ENCODE assay signal across 11 cellular contexts in the genomic region with DNA sequence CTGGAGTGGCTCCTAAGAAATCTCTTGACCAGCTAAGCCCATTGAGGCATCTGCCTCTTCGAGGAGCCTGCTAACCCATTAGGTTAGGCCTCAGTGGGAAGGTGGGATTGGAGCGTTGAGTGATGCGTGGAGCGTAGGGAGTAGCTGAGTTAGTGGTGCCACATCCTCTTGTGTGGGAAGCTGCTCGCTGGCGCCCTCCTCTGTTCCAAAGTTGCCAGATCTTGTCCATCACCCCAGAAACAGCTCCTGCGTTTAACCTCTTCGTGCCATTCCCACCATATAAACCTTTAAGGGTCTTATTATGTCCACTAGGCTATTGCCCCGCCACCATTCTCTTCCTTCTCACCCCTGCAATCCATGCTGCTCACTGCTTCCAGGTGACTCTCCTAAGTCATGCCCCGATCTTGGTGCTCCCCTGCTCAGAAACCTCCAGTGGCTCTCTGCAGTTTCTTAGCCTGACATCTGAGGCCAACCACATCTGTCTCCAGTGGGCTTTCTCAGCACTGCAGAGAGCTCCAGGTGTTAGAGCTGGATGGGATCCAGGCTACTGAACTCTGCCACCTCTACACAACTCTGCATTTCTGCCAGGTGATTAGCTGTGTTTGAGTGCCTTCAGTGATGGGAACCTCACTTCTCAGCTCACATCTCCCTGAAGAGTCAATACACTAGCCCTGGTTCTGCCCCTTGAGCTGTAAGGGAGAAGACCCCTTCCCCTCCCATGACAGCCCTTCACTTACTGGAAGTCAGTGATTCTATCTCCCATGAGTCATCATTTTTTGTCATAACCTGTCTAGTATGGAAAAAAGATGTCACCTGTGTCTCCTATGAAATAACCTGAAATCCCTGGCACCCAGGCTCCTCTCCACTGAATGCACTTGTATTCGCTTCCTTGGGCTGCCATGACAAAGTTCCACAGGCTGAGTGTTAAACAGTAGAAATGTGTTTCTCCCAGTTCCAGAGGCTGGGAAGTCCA.
A peak's percentile ranks its signal among the peaks of the same experiment; 100 is the strongest.
DNase-seq lines count a peak whose midpoint lies in the region; ATAC-seq, FAIRE-seq and TF ChIP-seq lines count a peak whose summit lies in the region.
"Had no signal": no experiment of that assay in that cellular context is flagged by ENCODE, and none has a peak within 500 bp of the region (broad histone marks: within the 10 kb centered on the region; RNA-seq: fewer than 3 reads in every experiment).

No MANE protein-coding gene starts in this region.

- H3K9me3 ChIP-seq in A673 (ENCODE audit: low read depth, low read length, poor library complexity, severe bottlenecking) = no peaks in the 10 kb centered on the region
- H3K9me3 ChIP-seq: pancreas had no signal

- POLR2A ChIA-PET in A673 (lab: Charles Lee; ENCODE audit: low non-redundant PET) = no interaction called here

- H3K4me1 ChIP-seq in A673 (ENCODE audit: insufficient read depth, low read length, poor library complexity, severe bottlenecking) = peaks cover 4% of the 10 kb centered on the region

- no peak for FAIRE-seq in GM12891 (lab: Jason Lieb, UNC)
- FAIRE-seq: G401.6, pancreas had no signal

- H3K27ac ChIP-seq in A673 (ENCODE audit: low read depth, low read length, poor library complexity, severe bottlenecking) = no peak overlapping the region
- H3K27ac ChIP-seq: pancreas had no signal

- H3K36me3 ChIP-seq in A673 (ENCODE audit: insufficient read depth, low read length, poor library complexity, severe bottlenecking) = no peaks in the 10 kb centered on the region
- H3K36me3 ChIP-seq: pancreas had no signal

- BruUV-seq in A673 (replicated peaks; lab: Mats Ljungman, UMichigan) = no TSS peak

- no peaks in the 10 kb centered on the region for H3K27me3 ChIP-seq in A673 (replicated peaks; ENCODE audit: insufficient read depth, low read depth, low read length, poor library complexity)
- H3K27me3 ChIP-seq: pancreas had no signal

- CTCF ChIA-PET in A673 (lab: Charles Lee) = interaction anchor here (0.8 to 1.0 kb wide), 2 partner anchors 704 to 714 kb away, joined by 3 read pairs; no protein-coding TSS in a partner anchor

- TF ChIP-seq CTCF in A673 (conservative IDR thresholded peaks at IDR 0.05; ENCODE audit: low read depth, low read length) (peak; percentile 59), GM12865 (IDR thresholded peaks at IDR 0.05; ENCODE audit: insufficient read depth, low read depth, low read length, missing control alignments) (peak; percentile 42)

- no peak for TF ChIP-seq POLR2A in GM12891 (IDR thresholded peaks at IDR 0.05; ENCODE audit: low read depth, low read length)

- no peak for ATAC-seq in GM21367 (IDR thresholded peaks at IDR 0.05; ENCODE audit: unreplicated experiment)
- ATAC-seq: pancreas had no signal

- DNase-seq in A673 (ENCODE audit: low spot score) = peak; percentile 36
- DNase-seq in GM12865 (ENCODE audit: low read depth) = peak; percentile 6
- DNase-seq in OCI-M1 (lab: John Stamatoyannopoulos, UW) = peak; percentile 13
- peak in 35 of 42 donors; percentile 18 to 85 (median 55) for DNase-seq in head of caudate nucleus
- DNase-seq in activated CD4-positive, CD25-positive, alpha-beta regulatory T cell (lab: John Stamatoyannopoulos, UW) = no peak
- DNase-seq in GM12891 (ENCODE audit: insufficient read length, low spot score) = no peak
- no peak for DNase-seq in stimulated activated naive CD4-positive, alpha-beta T cell treated with Interleukin-2 at 50 U/mL for 16 hours (lab: John Stamatoyannopoulos, UW)
- DNase-seq: IMR-90, pancreas had no signal

- no peak overlapping the region for H3K4me3 ChIP-seq in A673 (ENCODE audit: low read depth, low read length, poor library complexity, severe bottlenecking)
- no peak overlapping the region for H3K4me3 ChIP-seq in GM12865 (ENCODE audit: low read depth, low read length)
- H3K4me3 ChIP-seq: pancreas had no signal

- intact Hi-C loops in A673 (cut with micrococcal nuclease; ENCODE audit: unreplicated experiment) (no loop called here), head of caudate nucleus (cut with DNase I) (no loop called here)

TF ChIP-seq in GM12891, 5 proteins besides CTCF, POLR2A, EP300 and RAD21:
- TF ChIP-seq SPI1 (IDR thresholded peaks at IDR 0.05; ENCODE audit: low read depth, low read length) = no peak
- no peak for TF ChIP-seq TAF1 (IDR thresholded peaks at IDR 0.05; ENCODE audit: low read depth, low read length)
- TF ChIP-seq POLR2AphosphoS5 (IDR thresholded peaks at IDR 0.05; ENCODE audit: low read depth, low read length) = no peak
- no peak for TF ChIP-seq POU2F2 (IDR thresholded peaks at IDR 0.05; ENCODE audit: low read depth, low read length)
- TF ChIP-seq PAX5 (IDR thresholded peaks at IDR 0.05; ENCODE audit: insufficient read depth, low read length, severe bottlenecking) = no peak
TF ChIP-seq in GM12891: peak in this region for 0.

Comparison
In these comparisons a context has a peak if more than half of its experiments do, and no peak if none do; other contexts are left out.
1. DNase-seq: peak in A673 (single experiment), GM12865 (single experiment), OCI-M1 (single experiment) and head of caudate nucleus (35 of 42); none in activated CD4-positive, CD25-positive, alpha-beta regulatory T cell (0 of 4), GM12891 (single experiment) and stimulated activated naive CD4-positive, alpha-beta T cell treated with Interleukin-2 at 50 U/mL for 16 hours (single experiment).